ENCODE assay signal across 20 cellular contexts in the genomic region with DNA sequence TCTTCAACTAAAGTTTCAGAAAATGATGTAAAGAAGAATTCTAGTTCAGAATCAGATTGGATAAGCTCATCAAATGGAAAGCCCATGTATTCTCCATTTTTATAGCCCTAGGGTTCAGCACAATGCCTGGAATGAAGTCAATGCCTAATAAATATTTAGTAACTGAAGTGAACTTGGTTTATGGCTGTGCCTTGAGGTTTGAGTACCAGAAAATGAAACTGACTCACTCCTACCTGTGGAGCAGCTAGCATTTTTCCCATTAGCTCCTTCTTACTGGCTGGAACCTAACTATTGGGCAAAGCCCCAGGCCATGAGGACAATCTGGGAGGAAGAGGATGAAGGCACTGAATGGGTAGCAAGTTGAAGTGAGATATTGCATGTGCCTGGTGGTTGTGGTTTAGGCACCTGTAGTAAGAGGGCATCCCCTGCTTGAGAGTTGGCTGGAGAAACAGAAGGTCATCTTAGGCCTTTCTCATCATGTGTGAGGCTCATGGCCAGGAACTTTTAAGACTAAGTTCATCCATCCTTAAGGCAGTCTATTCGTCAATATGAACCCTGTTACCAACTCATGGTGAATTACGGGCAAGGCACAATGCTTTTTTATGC.
DNase-seq lines count a peak whose midpoint lies in the region; ATAC-seq and TF ChIP-seq lines count a peak whose summit lies in the region.
"Had no signal": no experiment of that assay in that cellular context is flagged by ENCODE, and none has a peak within 500 bp of the region (broad histone marks: within the 10 kb centered on the region; RNA-seq: fewer than 3 reads in every experiment).

No MANE protein-coding gene starts in this region.

- H2AFZ ChIP-seq in trophoblast cell (ENCODE audit: insufficient read depth, low read length, poor library complexity): no peak overlapping the region

- H4K8ac ChIP-seq in trophoblast cell (ENCODE audit: low read depth, low read length): no peak overlapping the region

- H3K14ac ChIP-seq in trophoblast cell (ENCODE audit: low read length): no peak overlapping the region

- H4K91ac ChIP-seq in trophoblast cell (ENCODE audit: low read depth, low read length): no peak overlapping the region

- H3K4me1 ChIP-seq in trophoblast cell (ENCODE audit: control insufficient read depth in 1 of 2, insufficient read depth in 2 of 2, low read length in 2 of 2): no peaks in the 10 kb centered on the region
- no peaks in the 10 kb centered on the region for H3K4me1 ChIP-seq in sigmoid colon

- no peaks in the 10 kb centered on the region for H3K79me2 ChIP-seq in trophoblast cell (ENCODE audit: control insufficient read depth, insufficient read depth, low read length, poor library complexity)

- H2BK5ac ChIP-seq in trophoblast cell (ENCODE audit: low read depth, low read length, poor library complexity): no peak overlapping the region

- no peak overlapping the region for H2BK12ac ChIP-seq in trophoblast cell (ENCODE audit: low read length)

- H2BK120ac ChIP-seq in trophoblast cell (ENCODE audit: insufficient read depth, low read length, poor library complexity): no peak overlapping the region

- intact Hi-C loops in sigmoid colon (cut with DNase I): no loop called here

- no peak for TF ChIP-seq CTCF in sigmoid colon (IDR thresholded peaks at IDR 0.05)

- H2AK5ac ChIP-seq in trophoblast cell (ENCODE audit: low read length): no peak overlapping the region

- H3K9ac ChIP-seq in trophoblast cell (ENCODE audit: low read length): no peak overlapping the region
- H3K9ac ChIP-seq: KMS-11 had no signal

- H4K12ac ChIP-seq in trophoblast cell (ENCODE audit: low read depth, low read length): no peak overlapping the region

- H3K4me3 ChIP-seq in trophoblast cell (ENCODE audit: low read depth, low read length) (no peak overlapping the region), sigmoid colon (no peak overlapping the region)

- WGBS in trophoblast cell (ENCODE audit: extremely low coverage, insufficient coverage, insufficient read length): no CpG with 5 or more reads among the region's 2 CpGs
- WGBS in sigmoid colon, 2 donors: 93 to 94% methylated on average over 2 of the region's 2 CpGs

- peak; percentile 40 for ATAC-seq in GM19351 (IDR thresholded peaks at IDR 0.05; ENCODE audit: unreplicated experiment)
- ATAC-seq in HG03354 (IDR thresholded peaks at IDR 0.05; ENCODE audit: poor library complexity, severe bottlenecking, unreplicated experiment): peak; percentile 39
- ATAC-seq: Panc1 had no signal

- no peak for TF ChIP-seq EP300 in sigmoid colon (IDR thresholded peaks at IDR 0.05)

- no peak overlapping the region for H3K4me2 ChIP-seq in trophoblast cell (ENCODE audit: low read length)
- H3K4me2 ChIP-seq: KMS-11 had no signal

- H3K36me3 ChIP-seq in trophoblast cell (ENCODE audit: control insufficient read depth in 1 of 2, insufficient read depth in 2 of 2, low read length in 2 of 2): no peaks in the 10 kb centered on the region
- H3K36me3 ChIP-seq in sigmoid colon: no peaks in the 10 kb centered on the region

- DNase-seq in EH (ENCODE audit: low read depth) (peak; percentile 36), trophoblast cell (no peak), UCSD-AML1 (lab: John Stamatoyannopoulos, UW; ENCODE audit: unreplicated experiment) (no peak), H4 (ENCODE audit: low spot score) (no peak), sigmoid colon (no peak)
- DNase-seq: Calu3; CD8-positive, alpha-beta memory T cell; DMS153; MV-4-11; NCI-H1105 treated with DMSO at 0.1 percent for 48 hours; NCI-H2029 treated with DMSO at 0.1 percent for 48 hours; NCI-H226; NCI-H510A treated with DMSO at 0.1 percent for 48 hours; NCI-H748 treated with DMSO at 0.1 percent for 48 hours; T-helper 1 cell had no signal

- TF ChIP-seq POLR2A in sigmoid colon (IDR thresholded peaks at IDR 0.05): no peak

- H3K9me3 ChIP-seq in trophoblast cell (ENCODE audit: insufficient read depth, low read depth, low read length) (no peaks in the 10 kb centered on the region), sigmoid colon (no peaks in the 10 kb centered on the region)

- H3K27me3 ChIP-seq in trophoblast cell (ENCODE audit: insufficient read depth, low read length) (no peaks in the 10 kb centered on the region), sigmoid colon (no peaks in the 10 kb centered on the region)

- H3K23ac ChIP-seq in trophoblast cell (ENCODE audit: low read length): peak overlapping the region; percentile 70

- H3K27ac ChIP-seq in trophoblast cell (ENCODE audit: low read depth, low read length) (no peak overlapping the region), sigmoid colon (no peak overlapping the region)
- H3K27ac ChIP-seq: C4-2B, KMS-11 had no signal

- no peak overlapping the region for H3K4ac ChIP-seq in trophoblast cell (ENCODE audit: low read depth, low read length)

- H3K79me1 ChIP-seq in trophoblast cell (ENCODE audit: low read length): no peaks in the 10 kb centered on the region

- no peak overlapping the region for H3K18ac ChIP-seq in trophoblast cell (ENCODE audit: low read length)
